ENCODE assay signal across 28 cellular contexts in the genomic region with DNA sequence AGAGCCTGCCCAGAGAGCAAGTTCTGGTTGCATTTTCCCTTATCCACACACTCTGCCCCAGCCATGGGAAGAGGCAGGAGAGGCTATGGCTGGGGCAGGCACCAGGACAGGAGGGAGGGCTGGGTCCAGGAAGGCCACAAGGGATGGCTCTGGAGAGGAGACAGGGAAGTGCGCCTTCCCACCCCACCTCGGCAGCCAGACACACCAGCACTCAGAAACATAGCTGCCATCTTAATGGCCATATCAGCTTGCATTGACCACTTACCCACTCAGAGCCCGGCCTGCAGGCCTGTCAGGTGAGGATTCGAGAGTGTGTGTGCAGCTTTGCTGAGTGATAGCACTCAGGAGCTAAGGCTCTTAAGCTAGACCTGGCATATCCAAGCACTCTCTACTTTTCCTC.
DNase-seq lines count a peak whose midpoint lies in the region; ATAC-seq and TF ChIP-seq lines count a peak whose summit lies in the region.
"Had no signal": no experiment of that assay in that cellular context is flagged by ENCODE, and none has a peak within 500 bp of the region (broad histone marks: within the 10 kb centered on the region; RNA-seq: fewer than 3 reads in every experiment).

No MANE protein-coding gene starts in this region.

- H3K9ac ChIP-seq in skeletal muscle tissue (ENCODE audit: low read depth in 1 of 3, low read length in 3 of 3): peak overlapping the region in 2 of 3 donors; percentile 64 to 69

- intact Hi-C loops in left ventricle myocardium inferior (cut with micrococcal nuclease): no loop called here
- intact Hi-C loops in cardiac septum (cut with DNase I): no loop called here
- intact Hi-C loops in right cardiac atrium (cut with DNase I): no loop called here
- intact Hi-C loops in vagina (cut with DNase I): no loop called here
- intact Hi-C loops in ovary (cut with DNase I): loop anchor here in 1 of 4 donors (10.0 kb wide), 1 partner anchor 50 kb away; no protein-coding TSS in a partner anchor

- H3K4me3 ChIP-seq in left ventricle myocardium inferior: peak overlapping the region; percentile 72
- no peak overlapping the region for H3K4me3 ChIP-seq in right cardiac atrium (ENCODE audit: low read length)
- peak overlapping the region; percentile 38 to 42 (median 41) for H3K4me3 ChIP-seq in skeletal muscle tissue (ENCODE audit: low read length in 3 of 3)
- H3K4me3 ChIP-seq in vagina: no peak overlapping the region
- no peak overlapping the region for H3K4me3 ChIP-seq in ovary
- H3K4me3 ChIP-seq: A549, GM23338, prostate gland, SK-N-MC, testis had no signal

- TF ChIP-seq POLR2A in vagina (IDR thresholded peaks at IDR 0.05) (no peak), ovary (IDR thresholded peaks at IDR 0.05) (no peak)

- WGBS in right cardiac atrium: 70% methylated on average over 4 of the region's 4 CpGs
- 88 to 96% (median 94%) methylated on average over 4 of the region's 4 CpGs for WGBS in ovary, 3 donors

- no peaks in the 10 kb centered on the region for H3K9me3 ChIP-seq in left ventricle myocardium inferior (replicated peaks)
- no peaks in the 10 kb centered on the region for H3K9me3 ChIP-seq in right cardiac atrium (ENCODE audit: control insufficient read depth, low read length)
- no peaks in the 10 kb centered on the region for H3K9me3 ChIP-seq in skeletal muscle tissue (ENCODE audit: control insufficient read depth in 3 of 3, low read length in 3 of 3)
- H3K9me3 ChIP-seq in vagina: no peaks in the 10 kb centered on the region
- H3K9me3 ChIP-seq in ovary: no peaks in the 10 kb centered on the region
- H3K9me3 ChIP-seq: A549, prostate gland, testis had no signal

- H3K27ac ChIP-seq in left ventricle myocardium inferior (replicated peaks) (peak overlapping the region; percentile 95), right cardiac atrium (ENCODE audit: low read length) (peak overlapping the region; percentile 31), skeletal muscle tissue (ENCODE audit: low read depth, low read length) (peak overlapping the region; percentile 99), vagina (peak overlapping the region; percentile 72), ovary (peak overlapping the region in 1 of 2 donors; percentile 5)
- H3K27ac ChIP-seq: A549, brain microvascular endothelial cell, epithelial cell of prostate, prostate gland, SK-N-MC, testis had no signal

- ATAC-seq in right cardiac atrium: no peak
- ATAC-seq in HG02885 (IDR thresholded peaks at IDR 0.05; ENCODE audit: poor library complexity, unreplicated experiment): no peak
- no peak for ATAC-seq in activated CD4-positive, CD25-positive, alpha-beta regulatory T cell treated with anti-CD3 and anti-CD28 coated beads, Interleukin-2, amount 50 U/mL, for 24 hours
- ATAC-seq: A549; GM23338; stimulated activated effector memory CD8-positive, alpha-beta T cell treated with anti-CD3 and anti-CD28 coated beads, Interleukin-12 subunit alpha, Interleukin-12 subunit beta, amount 100 ng/mL, for 72 hours had no signal

- peaks cover 65% of the 10 kb centered on the region for H3K36me3 ChIP-seq in left ventricle myocardium inferior
- peaks cover 17 to 30% (median 26%) of the 10 kb centered on the region in 3 donors for H3K36me3 ChIP-seq in skeletal muscle tissue (ENCODE audit: control insufficient read depth in 3 of 3, insufficient read depth in 3 of 3, low read length in 3 of 3)
- peaks cover 0 to 7% of the 10 kb centered on the region in 2 donors for H3K36me3 ChIP-seq in vagina
- H3K36me3 ChIP-seq in ovary: no peaks in the 10 kb centered on the region
- H3K36me3 ChIP-seq: prostate gland had no signal

- H3K27me3 ChIP-seq in left ventricle myocardium inferior (ENCODE audit: low read depth): no peaks in the 10 kb centered on the region
- no peaks in the 10 kb centered on the region for H3K27me3 ChIP-seq in right cardiac atrium (ENCODE audit: control insufficient read depth, insufficient read depth)
- H3K27me3 ChIP-seq in skeletal muscle tissue (ENCODE audit: control insufficient read depth in 3 of 3, insufficient read depth in 3 of 3, low read length in 3 of 3): no peaks in the 10 kb centered on the region
- H3K27me3 ChIP-seq in vagina: no peaks in the 10 kb centered on the region
- H3K27me3 ChIP-seq in ovary: no peaks in the 10 kb centered on the region
- H3K27me3 ChIP-seq: brain microvascular endothelial cell, testis had no signal

- peaks cover 96% of the 10 kb centered on the region for H3K4me1 ChIP-seq in left ventricle myocardium inferior
- H3K4me1 ChIP-seq in right cardiac atrium (ENCODE audit: control insufficient read depth, insufficient read depth, low read length): peaks cover 50% of the 10 kb centered on the region
- peaks cover 86 to 96% (median 94%) of the 10 kb centered on the region in 3 donors for H3K4me1 ChIP-seq in skeletal muscle tissue (ENCODE audit: control insufficient read depth in 3 of 3, insufficient read depth in 3 of 3, low read length in 3 of 3)
- H3K4me1 ChIP-seq in vagina: peaks cover 78% of the 10 kb centered on the region
- peaks cover 48% of the 10 kb centered on the region for H3K4me1 ChIP-seq in ovary (ENCODE audit: insufficient read depth)

- DNase-seq in left ventricle myocardium inferior: no peak
- no peak for DNase-seq in cardiac septum (ENCODE audit: low spot score)
- peak in 1 of 3 donors; percentile 42 for DNase-seq in right cardiac atrium
- no peak for DNase-seq in vagina (ENCODE audit: extremely low spot score in 2 of 2)
- no peak for DNase-seq in ovary
- DNase-seq: activated CD4-positive, alpha-beta T cell treated with anti-CD3 and anti-CD28 coated beads, Interleukin-2, amount 50 U/mL, for 48 hours; activated CD8-positive, alpha-beta memory T cell treated with anti-CD3 and anti-CD28 coated beads, Interleukin-2, amount 50 U/mL, for 4 hours; activated naive CD4-positive, alpha-beta T cell treated with anti-CD3 and anti-CD28 coated beads, Interleukin-2, amount 10 ng/mL, durations not matched to agents 7 days and 5 days; brain microvascular endothelial cell; CD4-positive, alpha-beta memory T cell; effector CD4-positive, alpha-beta T cell; NCI-H1092; NCI-H1694 treated with DMSO at 0.1 percent for 48 hours; NCI-H226; NCI-H774; RPMI8226; stimulated activated CD4-positive, alpha-beta T cell treated with anti-CD3 and anti-CD28 coated beads, Interleukin-12 subunit alpha, Interleukin-12 subunit beta, amount 100 ng/mL, for 4 hours; stimulated activated CD4-positive, alpha-beta T cell treated with anti-CD3 and anti-CD28 coated beads, Interleukin-4, amount 100 ng/mL, for 24 hours; testis had no signal

- no peak for TF ChIP-seq EP300 in ovary (IDR thresholded peaks at IDR 0.05)

- no peak for TF ChIP-seq CTCF in left ventricle myocardium inferior (IDR thresholded peaks at IDR 0.05; ENCODE audit: borderline replicate concordance)
- TF ChIP-seq CTCF in vagina (IDR thresholded peaks at IDR 0.05): no peak
- TF ChIP-seq CTCF in ovary (IDR thresholded peaks at IDR 0.05): no peak

Comparison
In these comparisons a context has a peak if more than half of its experiments do, and no peak if none do; other contexts are left out.
1. H3K4me3 ChIP-seq: peak in left ventricle myocardium inferior (single experiment) and skeletal muscle tissue (3 of 3); none in right cardiac atrium (single experiment), vagina (0 of 2) and ovary (single experiment).